1 cellular context compared by ENCODE assay signal in the genomic region with DNA sequence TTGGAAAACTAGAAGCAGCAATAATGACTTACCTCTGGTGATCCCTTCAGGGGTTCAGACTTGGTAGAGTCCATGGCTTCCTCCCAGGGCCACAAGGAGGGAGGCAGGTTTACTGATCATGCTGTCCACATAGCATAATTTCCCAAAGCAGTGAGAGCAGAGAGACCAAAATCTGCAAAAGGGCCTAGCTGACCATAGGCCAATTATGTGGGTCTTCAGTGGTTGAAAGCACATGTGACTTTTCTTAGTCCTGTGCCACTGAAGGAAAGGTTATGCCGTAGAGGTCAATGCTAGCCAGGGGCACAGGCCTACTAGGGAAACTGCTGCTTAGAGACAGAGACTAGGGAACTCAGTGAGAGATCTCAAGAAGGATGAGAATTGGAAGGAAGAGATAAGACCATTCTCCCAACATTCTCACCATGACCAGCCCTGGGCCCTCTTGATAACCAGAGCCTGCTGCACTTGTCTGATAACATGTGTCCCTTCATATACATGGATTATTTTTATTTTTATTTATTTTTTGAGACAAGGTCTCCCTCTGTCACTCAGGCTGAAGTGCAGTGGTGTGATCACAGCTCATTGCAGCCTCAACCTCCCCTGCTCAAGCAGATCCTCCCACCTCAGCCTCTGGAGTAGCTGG.
TF ChIP-seq lines count a peak whose summit lies in the region.

No MANE protein-coding gene starts in this region.

TF ChIP-seq in IMR-90, 13 proteins besides CTCF, POLR2A, EP300 and RAD21:
- TF ChIP-seq RCOR1 (IDR thresholded peaks at IDR 0.05; ENCODE audit: insufficient replicate concordance, low read length) (no peak), MAFK (IDR thresholded peaks at IDR 0.05; ENCODE audit: low read depth, low read length) (no peak), RFX5 (IDR thresholded peaks at IDR 0.05; ENCODE audit: low read depth, low read length) (no peak), FOS (IDR thresholded peaks at IDR 0.05; ENCODE audit: low read depth, low read length) (no peak)
